ENCODE assay signal across 16 cellular contexts in the genomic region with DNA sequence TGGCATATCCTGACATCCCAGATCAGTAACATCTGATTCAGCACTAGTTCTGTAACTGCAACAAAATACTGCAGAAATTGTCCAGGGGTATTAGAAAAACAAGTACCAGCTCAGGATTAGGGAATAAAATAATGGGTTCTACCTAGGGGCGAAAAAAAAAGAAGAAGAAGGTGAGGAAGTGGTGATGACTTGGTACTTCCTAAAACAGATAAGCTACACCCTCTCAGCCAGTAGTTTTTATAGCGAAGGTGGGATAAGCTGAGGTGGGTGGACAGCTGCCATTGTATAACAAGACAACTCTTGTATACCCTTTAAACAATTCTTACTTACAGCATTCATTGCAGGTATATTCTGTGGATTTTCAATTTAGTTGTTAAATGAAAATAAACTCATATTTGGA.
"Had no signal": no experiment of that assay in that cellular context is flagged by ENCODE, and none has a peak within 500 bp of the region (broad histone marks: within the 10 kb centered on the region; RNA-seq: fewer than 3 reads in every experiment).

No MANE protein-coding gene starts in this region.

- H3K27ac ChIP-seq: cardiac muscle cell had no signal

- H3K9me3 Mint-ChIP-seq: effector memory CD8-positive, alpha-beta T cell; natural killer cell treated with Interleukin-12 subunit alpha and Interleukin-12 subunit beta and Interleukin-15 and Interleukin-18, amount 100 ng/mL, for 72 hours; T-cell had no signal

- H3K4me3 ChIP-seq: cardiac muscle cell, smooth muscle cell had no signal

- ATAC-seq: activated CD4-positive, CD25-positive, alpha-beta regulatory T cell treated with anti-CD3 and anti-CD28 coated beads, Interleukin-2, amount 50 U/mL, for 24 hours; effector memory CD8-positive, alpha-beta T cell; natural killer cell treated with Interleukin-12 subunit alpha and Interleukin-12 subunit beta and Interleukin-15 and Interleukin-18, amount 100 ng/mL, for 72 hours; sciatic nerve; T-cell had no signal

- H3K9me3 ChIP-seq: upper lobe of right lung had no signal

- H3K36me3 ChIP-seq: cardiac muscle cell, upper lobe of right lung had no signal

- H3K27me3 Mint-ChIP-seq: activated naive CD8-positive, alpha-beta T cell treated with anti-CD3 and anti-CD28 coated beads for 36 hours; effector memory CD8-positive, alpha-beta T cell; natural killer cell treated with Interleukin-12 subunit alpha and Interleukin-12 subunit beta and Interleukin-15 and Interleukin-18, amount 100 ng/mL, for 72 hours; T-cell had no signal

- H3K27me3 ChIP-seq: cardiac muscle cell, upper lobe of right lung had no signal

- H3K36me3 Mint-ChIP-seq: natural killer cell treated with Interleukin-12 subunit alpha and Interleukin-12 subunit beta and Interleukin-15 and Interleukin-18, amount 100 ng/mL, for 72 hours had no signal

- DNase-seq: activated CD8-positive, alpha-beta memory T cell treated with anti-CD3 and anti-CD28 coated beads for 24 hours; activated CD8-positive, alpha-beta memory T cell treated with anti-CD3 and anti-CD28 coated beads, Interleukin-2, amount 50 U/mL, for 48 hours; activated gamma-delta T cell treated with Interleukin-2 at 50 U/mL for 16 hours; activated naive CD8-positive, alpha-beta T cell treated with anti-CD3 and anti-CD28 coated beads for 36 hours; amniotic stem cell; dermis blood vessel endothelial cell; effector memory CD8-positive, alpha-beta T cell; stimulated activated CD4-positive, alpha-beta T cell treated with anti-CD3 and anti-CD28 coated beads, Interleukin-4, amount 100 ng/mL, for 1 hour; T-cell; T-helper 9 cell; upper lobe of right lung had no signal

- H3K4me3 Mint-ChIP-seq: activated naive CD8-positive, alpha-beta T cell treated with anti-CD3 and anti-CD28 coated beads for 36 hours; natural killer cell treated with Interleukin-12 subunit alpha and Interleukin-12 subunit beta and Interleukin-15 and Interleukin-18, amount 100 ng/mL, for 72 hours; T-cell had no signal

- H3K27ac Mint-ChIP-seq: activated naive CD8-positive, alpha-beta T cell treated with anti-CD3 and anti-CD28 coated beads for 36 hours; natural killer cell treated with Interleukin-12 subunit alpha and Interleukin-12 subunit beta and Interleukin-15 and Interleukin-18, amount 100 ng/mL, for 72 hours; T-cell had no signal
